19 cellular contexts compared by ENCODE assay signal in the genomic region with DNA sequence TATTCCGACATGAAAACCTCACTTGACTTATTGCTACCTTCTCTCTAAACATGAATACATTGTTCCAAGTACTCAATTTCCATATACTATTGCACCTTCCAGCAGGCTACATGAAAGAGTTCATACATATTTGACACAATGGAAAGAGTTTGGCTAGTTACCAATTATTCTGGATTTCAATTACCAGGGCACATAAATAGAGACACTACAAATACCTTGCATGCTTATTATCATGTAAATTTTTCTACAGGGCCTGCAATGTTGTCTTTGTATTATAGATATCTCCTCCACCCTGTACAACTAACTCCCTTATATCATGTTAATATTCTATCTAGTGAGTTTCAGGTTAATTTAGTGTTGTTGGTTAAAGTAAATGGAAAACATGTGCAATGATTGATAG.
DNase-seq lines count a peak whose midpoint lies in the region; ATAC-seq and TF ChIP-seq lines count a peak whose summit lies in the region.
"Had no signal": no experiment of that assay in that cellular context is flagged by ENCODE, and none has a peak within 500 bp of the region (broad histone marks: within the 10 kb centered on the region; RNA-seq: fewer than 3 reads in every experiment).

No MANE protein-coding gene starts in this region.

- DNase-seq in NCI-H1105 treated with DMSO at 0.1 percent for 48 hours (lab: John Stamatoyannopoulos, UW), result peak; percentile 54
- no peak for DNase-seq in NCI-H1105 (lab: John Stamatoyannopoulos, UW)
- DNase-seq in NCI-H345 (lab: John Stamatoyannopoulos, UW), result peak; percentile 69
- peak; percentile 27 for DNase-seq in NCI-H748 treated with DMSO at 0.1 percent for 48 hours (lab: John Stamatoyannopoulos, UW)
- DNase-seq in NOMO-1 treated with DMSO at 0.1 percent for 48 hours (lab: John Stamatoyannopoulos, UW; ENCODE audit: unreplicated experiment), result no peak
- no peak for DNase-seq in coronary artery (ENCODE audit: low spot score)
- DNase-seq: AML-193; Calu3; CD4-positive, alpha-beta T cell; DMS79 treated with DMSO at 0.1 percent for 48 hours; GF-D8; GOT3; H7 had no signal

- no peak overlapping the region for H3K27ac ChIP-seq in coronary artery
- H3K27ac ChIP-seq: 22Rv1, A549, C4-2B had no signal

- H3K4me3 ChIP-seq in coronary artery, result no peak overlapping the region
- H3K4me3 ChIP-seq: A549, GM12878 had no signal

- ATAC-seq in HG03139 (IDR thresholded peaks at IDR 0.05; ENCODE audit: unreplicated experiment) (no peak), HG03280 (IDR thresholded peaks at IDR 0.05; ENCODE audit: unreplicated experiment) (no peak)
- ATAC-seq: A549, GM12878 had no signal

- no peak for TF ChIP-seq CTCF in coronary artery (IDR thresholded peaks at IDR 0.05)

Comparison
In these comparisons a context has a peak if more than half of its experiments do, and no peak if none do; other contexts are left out.
1. DNase-seq: peak in NCI-H1105 treated with DMSO at 0.1 percent for 48 hours (single experiment), NCI-H345 (single experiment) and NCI-H748 treated with DMSO at 0.1 percent for 48 hours (single experiment); none in NCI-H1105 (single experiment), NOMO-1 treated with DMSO at 0.1 percent for 48 hours (single experiment) and coronary artery (single experiment).